In the genomic region with DNA sequence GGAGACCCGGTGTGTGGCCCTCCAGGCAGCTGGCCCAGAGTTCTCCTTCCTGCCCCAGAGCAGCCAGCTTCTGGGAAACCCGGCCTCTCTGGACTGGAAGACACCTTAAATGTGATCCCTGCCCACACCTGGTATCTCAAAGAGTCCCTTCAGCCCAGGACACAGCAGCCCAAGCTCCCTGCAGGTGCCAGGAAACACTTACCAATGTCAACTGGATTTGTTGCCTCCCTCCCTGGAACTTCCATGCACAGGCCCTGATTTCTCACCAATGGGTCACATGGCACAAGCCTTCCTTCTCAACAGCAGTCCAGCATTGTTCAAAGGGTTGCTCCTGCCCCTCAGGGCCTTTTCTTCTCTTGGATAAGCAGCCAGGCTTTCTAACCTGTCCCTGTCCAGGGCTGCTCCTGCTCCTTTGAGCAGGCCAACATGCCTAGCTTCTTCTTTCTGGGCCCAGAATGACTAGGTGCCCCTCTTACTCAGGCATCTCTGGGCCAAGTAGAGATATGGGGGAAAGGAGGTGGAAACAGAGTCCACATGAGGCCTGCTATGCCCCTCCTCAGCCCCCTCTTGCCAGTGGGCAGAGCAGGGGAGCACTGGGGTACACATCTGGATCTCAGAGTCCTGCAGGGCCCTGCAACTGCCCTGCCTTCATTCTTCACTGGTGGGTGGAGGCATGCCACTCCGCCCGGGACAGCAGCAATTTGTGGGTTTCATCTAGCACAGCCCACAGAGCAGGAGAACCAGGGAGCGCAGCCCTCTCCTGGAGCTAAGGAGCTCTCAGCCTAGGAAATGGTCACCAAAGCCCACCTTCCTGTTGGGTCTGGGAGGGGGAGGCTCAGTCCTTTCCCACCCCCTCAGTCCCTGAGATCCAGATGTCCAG, we compare ENCODE assay signal across 11 cellular contexts. TPM values are rescaled to one million over a fixed set of nuclear protein-coding genes. Genes with fewer than 3 reads are reported as not detected.
DNase-seq lines count a peak whose midpoint lies in the region; ATAC-seq and TF ChIP-seq lines count a peak whose summit lies in the region.
"Had no signal": no experiment of that assay in that cellular context is flagged by ENCODE, and none has a peak within 500 bp of the region (broad histone marks: within the 10 kb centered on the region; RNA-seq: fewer than 3 reads in every experiment).

No MANE protein-coding gene starts in this region.

- no peak overlapping the region for H3K4me3 Mint-ChIP-seq in naive thymus-derived CD8-positive, alpha-beta T cell

- peak overlapping the region in 8 of 10 donors; percentile 17 to 100 (median 64) for H3K27ac Mint-ChIP-seq in naive thymus-derived CD8-positive, alpha-beta T cell

- ATAC-seq in naive thymus-derived CD8-positive, alpha-beta T cell = no peak
- ATAC-seq in HG03520 (IDR thresholded peaks at IDR 0.05; ENCODE audit: unreplicated experiment) = no peak

- H3K4me3 ChIP-seq in AG04450 (ENCODE audit: low read depth, low read length) (no peak overlapping the region), HUES64 (ENCODE audit: low read length) (0 out of 2 replicates have a peak overlapping the region, but pooled peaks have one; percentile 2), dorsolateral prefrontal cortex (no peak overlapping the region)
- H3K4me3 ChIP-seq: colonic mucosa had no signal

- no peaks in the 10 kb centered on the region for H3K9me3 ChIP-seq in AG04450 (ENCODE audit: control insufficient read depth, insufficient read depth, low read length)
- no peaks in the 10 kb centered on the region for H3K9me3 ChIP-seq in HUES64 (ENCODE audit: insufficient read depth, low read depth, low read length)
- H3K9me3 ChIP-seq: colonic mucosa had no signal

- H3K36me3 Mint-ChIP-seq in naive thymus-derived CD8-positive, alpha-beta T cell = peaks cover 0 to 36% (median 3%) of the 10 kb centered on the region in 3 donors

- CTCF ChIA-PET in AG04450 (lab: Charles Lee) = interaction anchor here (1.6 kb wide), 1 partner anchor 87 kb away, joined by 5 read pairs; no protein-coding TSS in a partner anchor

- H3K4me1 ChIP-seq in HUES64 (ENCODE audit: insufficient read depth, low read length) = peaks cover 58% of the 10 kb centered on the region

- H3K27me3 Mint-ChIP-seq in naive thymus-derived CD8-positive, alpha-beta T cell = no peaks in the 10 kb centered on the region

- intact Hi-C loops in dorsolateral prefrontal cortex (cut with DNase I) = no loop called here

- H3K4me1 Mint-ChIP-seq in naive thymus-derived CD8-positive, alpha-beta T cell = peaks cover 37 to 75% (median 74%) of the 10 kb centered on the region in 4 donors

- H3K36me3 ChIP-seq in HUES64 (ENCODE audit: insufficient read depth, low read length) = peaks cover 47% of the 10 kb centered on the region
- H3K36me3 ChIP-seq: colonic mucosa had no signal

- H3K9me3 Mint-ChIP-seq in naive thymus-derived CD8-positive, alpha-beta T cell = no peaks in the 10 kb centered on the region

- H3K27me3 ChIP-seq in AG04450 (ENCODE audit: control insufficient read depth, insufficient read depth, low read length) (no peaks in the 10 kb centered on the region), HUES64 (ENCODE audit: insufficient read depth, low read length) (no peaks in the 10 kb centered on the region), dorsolateral prefrontal cortex (no peaks in the 10 kb centered on the region)
- H3K27me3 ChIP-seq: colonic mucosa had no signal

- whole genome bisulfite sequencing in HUES64 = 89% methylated on average over 5 of the region's 5 CpGs

- TF ChIP-seq CTCF in AG04450 (IDR thresholded peaks at IDR 0.05; ENCODE audit: low read depth, low read length) = no peak
- no peak for TF ChIP-seq CTCF in dorsolateral prefrontal cortex (IDR thresholded peaks at IDR 0.05 in 54 of 56, conservative IDR thresholded peaks at IDR 0.05 in 2 of 56; ENCODE audit: low read depth in 1 of 56, partially characterized antibody in 56 of 56)

- POLR2A ChIA-PET in AG04450 (lab: Yijun Ruan, JAX) = no interaction called here
- POLR2A ChIA-PET in naive thymus-derived CD8-positive, alpha-beta T cell (lab: Charles Lee) = interaction anchor here (0.6 to 1.5 kb wide), 4 partner anchors 8 to 31 kb away, joined by 3 to 6 read pairs (median 5); a partner anchor contains a TSS

- H3K9ac ChIP-seq in HUES64 (ENCODE audit: low read depth, low read length) = no peak overlapping the region

- peak overlapping the region; percentile 11 for H3K27ac ChIP-seq in AG04450 (ENCODE audit: low read depth, low read length)
- H3K27ac ChIP-seq in HUES64 (ENCODE audit: low read depth, low read length) = peak overlapping the region; percentile 58
- peak overlapping the region in 57 of 59 donors; percentile 7 to 99 (median 81) for H3K27ac ChIP-seq in dorsolateral prefrontal cortex

- DNase-seq in AG04450 (ENCODE audit: low read depth, low spot score) (no peak), dorsolateral prefrontal cortex (no peak), NCI-H510A treated with DMSO at 0.1 percent for 48 hours (lab: John Stamatoyannopoulos, UW) (no peak), HuH-7.5 (ENCODE audit: low spot score) (no peak), NCI-H2029 (lab: John Stamatoyannopoulos, UW) (no peak)
- DNase-seq in naive thymus-derived CD8-positive, alpha-beta T cell = no peak
- DNase-seq: colonic mucosa, NCI-H1694, SHP77 had no signal

RNA-seq across cellular contexts. Expression of a gene that starts 31.4 kb away (rescaled TPM):
- polyA plus RNA-seq in AG04450 (2011; rRNA removed) = 67.8 and 69.4 TPM in 2 replicates
- polyA minus RNA-seq in AG04450 (2011; rRNA and poly(A)+ RNA removed) = 25.7 and 33.3 TPM in 2 replicates
- 281 TPM for polyA plus RNA-seq in HUES64 (2013, experiment 1 of 2)
- 272 TPM for polyA plus RNA-seq in HUES64 (2013, experiment 2 of 2)
- 100 to 1,000 TPM in 110 of 120 experiments, 10 to 100 TPM in 10; 83.9 to 167 (median 121) TPM for total RNA-seq in dorsolateral prefrontal cortex
- total RNA-seq in naive thymus-derived CD8-positive, alpha-beta T cell = 100 to 1,000 TPM; 129 to 131 TPM
- polyA plus RNA-seq in naive thymus-derived CD8-positive, alpha-beta T cell = 10 to 100 TPM; 81.3 to 88.1 (median 84.3) TPM

Comparison
In these comparisons a context has a peak if more than half of its experiments do, and no peak if none do; other contexts are left out.
1. H3K27ac ChIP-seq: peak in every context shown above with its lines; median percentile 81 in dorsolateral prefrontal cortex; 58 in HUES64; 11 in AG04450.